In genomic region chr5:74393943-74394342, GRCh38 we compare ENCODE assay signal across 22 cellular contexts.
"Had no signal": no experiment of that assay in that cellular context is flagged by ENCODE, and none has a peak within 500 bp of the region (broad histone marks: within the 10 kb centered on the region; RNA-seq: fewer than 3 reads in every experiment).

No MANE protein-coding gene starts in this region.

- H3K4me3 Mint-ChIP-seq: activated CD8-positive, alpha-beta T cell treated with anti-CD3 and anti-CD28 coated beads, Interleukin-2, amount 10 ng/mL, durations not matched to agents 7 days and 5 days; activated naive CD4-positive, alpha-beta T cell treated with anti-CD3 and anti-CD28 coated beads, Interleukin-2, amount 50 U/mL, for 24 hours; T-helper 17 cell; WTC11 had no signal

- DNase-seq: activated CD4-positive, alpha-beta T cell treated with anti-CD3 and anti-CD28 coated beads for 48 hours; activated CD4-positive, alpha-beta T cell treated with anti-CD3 and anti-CD28 coated beads, Interleukin-2, amount 50 U/mL, for 4 hours; activated CD4-positive, CD25-positive, alpha-beta regulatory T cell treated with anti-CD3 and anti-CD28 coated beads, Interleukin-2, amount 50 U/mL, for 72 hours; activated CD8-positive, alpha-beta memory T cell treated with anti-CD3 and anti-CD28 coated beads, Interleukin-2, amount 50 U/mL, for 48 hours; activated CD8-positive, alpha-beta T cell treated with anti-CD3 and anti-CD28 coated beads, Interleukin-2, amount 10 ng/mL, durations not matched to agents 7 days and 5 days; activated naive CD4-positive, alpha-beta T cell; activated T-cell treated with anti-CD3 and anti-CD28 coated beads, Interleukin-2, amount 50 U/mL, for 1 hour; aorta; central memory CD4-positive, alpha-beta T cell; NCI-H1092; NCI-H1417 treated with DMSO at 0.1 percent for 48 hours; NCI-H1694 treated with DMSO at 0.1 percent for 48 hours; NCI-H345; NCI-H510A; NCI-H526 treated with DMSO at 0.1 percent for 48 hours; PC-3; SIG-M5; T-helper 17 cell; T-helper 9 cell had no signal

- H3K4me3 ChIP-seq: K562 had no signal

- H3K27me3 Mint-ChIP-seq: activated naive CD4-positive, alpha-beta T cell treated with anti-CD3 and anti-CD28 coated beads, Interleukin-2, amount 50 U/mL, for 24 hours had no signal

- H3K27ac Mint-ChIP-seq: activated CD8-positive, alpha-beta T cell treated with anti-CD3 and anti-CD28 coated beads, Interleukin-2, amount 10 ng/mL, durations not matched to agents 7 days and 5 days; activated naive CD4-positive, alpha-beta T cell treated with anti-CD3 and anti-CD28 coated beads, Interleukin-2, amount 50 U/mL, for 24 hours; T-helper 17 cell; WTC11 had no signal

- ATAC-seq: activated CD8-positive, alpha-beta T cell treated with anti-CD3 and anti-CD28 coated beads, Interleukin-2, amount 10 ng/mL, durations not matched to agents 7 days and 5 days; PC-3; T-helper 17 cell had no signal

- H3K4me1 Mint-ChIP-seq: activated naive CD4-positive, alpha-beta T cell treated with anti-CD3 and anti-CD28 coated beads, Interleukin-2, amount 50 U/mL, for 24 hours; T-helper 17 cell had no signal

- H3K36me3 Mint-ChIP-seq: activated naive CD4-positive, alpha-beta T cell treated with anti-CD3 and anti-CD28 coated beads, Interleukin-2, amount 50 U/mL, for 24 hours; WTC11 had no signal

- H3K9me3 Mint-ChIP-seq: activated naive CD4-positive, alpha-beta T cell treated with anti-CD3 and anti-CD28 coated beads, Interleukin-2, amount 50 U/mL, for 24 hours had no signal
